ENCODE assay signal across 20 cellular contexts in genomic region chr6:124660185-124660584, GRCh38.
A peak's percentile ranks its signal among the peaks of the same experiment; 100 is the strongest.
DNase-seq lines count a peak whose midpoint lies in the region; ATAC-seq, FAIRE-seq and TF ChIP-seq lines count a peak whose summit lies in the region.
"Had no signal": no experiment of that assay in that cellular context is flagged by ENCODE, and none has a peak within 500 bp of the region (broad histone marks: within the 10 kb centered on the region; RNA-seq: fewer than 3 reads in every experiment).

No MANE protein-coding gene starts in this region.

- no peak overlapping the region for H3K56ac ChIP-seq in H1 (replicated peaks; ENCODE audit: insufficient read length, low read depth, low read length)

- no peak overlapping the region for H4K8ac ChIP-seq in H1 (ENCODE audit: extremely low read depth, insufficient read depth, low read length)

- CTCF ChIA-PET in A549 (lab: Yijun Ruan, JAX), result no interaction called here
- CTCF ChIA-PET in OCI-LY7 (lab: Charles Lee; ENCODE audit: unreplicated experiment), result no interaction called here
- CTCF ChIA-PET in H1 (lab: Charles Lee; ENCODE audit: partially characterized antibody), result interaction anchor here (0.9 to 1.2 kb wide), 5 partner anchors 10 to 98 kb away, joined by 3 to 4 read pairs (median 3); no protein-coding TSS in a partner anchor

- H3K4ac ChIP-seq in H1 (replicated peaks; ENCODE audit: insufficient read length, low read depth, low read length), result no peak overlapping the region

- no peak overlapping the region for H2BK15ac ChIP-seq in H1 (ENCODE audit: low read length)

- H3K9me3 ChIP-seq in A549 (no peaks in the 10 kb centered on the region), HUES64 (ENCODE audit: insufficient read depth, low read depth, low read length) (no peaks in the 10 kb centered on the region), OCI-LY7 (ENCODE audit: low read length) (no peaks in the 10 kb centered on the region; the same call in 1 of the 2 replicates), H1 (ENCODE audit: insufficient read depth in 2 of 2, low read depth in 1 of 2, low read length in 1 of 2) (no peaks in the 10 kb centered on the region)
- H3K9me3 ChIP-seq: BE2C, HAP-1 had no signal

- H3K27ac ChIP-seq in A549 (no peak overlapping the region), HUES64 (ENCODE audit: low read depth, low read length) (peak overlapping the region; percentile 90; the same call in 1 of the 2 replicates), OCI-LY7 (ENCODE audit: low read depth, low read length, poor library complexity, severe bottlenecking) (no peak overlapping the region), H1 (ENCODE audit: low read depth, low read length) (0 out of 2 replicates have a peak overlapping the region, but pooled peaks have one; percentile 26)

- H2AK5ac ChIP-seq in H1 (ENCODE audit: low read depth, low read length), result no peak overlapping the region

- 13% methylated on average over 2 of the region's 2 CpGs for WGBS in A549 (ENCODE audit: missing lambda C conversion rate)
- no CpG with 5 or more reads among the region's 2 CpGs for WGBS in HUES64
- 88% methylated on average over 2 of the region's 2 CpGs; no CpG with 5 or more reads in 1 of the 2 experiments for WGBS in H1 (ENCODE audit: extremely low coverage in 1 of 2, insufficient coverage in 1 of 2, insufficient read length in 1 of 2, insufficient replicate concordance in 2 of 2, low coverage in 1 of 2, low lambda C conversion rate in 2 of 2, missing lambda C conversion rate in 1 of 2), 2 experiments

- peak overlapping the region; percentile 65 for H3K23ac ChIP-seq in H1 (ENCODE audit: insufficient read length)

- H3K14ac ChIP-seq in H1 (ENCODE audit: insufficient read length), result no peak overlapping the region

- TF ChIP-seq CTCF in A549 (IDR thresholded peaks at IDR 0.05) (no peak), OCI-LY7 (conservative IDR thresholded peaks at IDR 0.05; ENCODE audit: low read length) (no peak), H1 (IDR thresholded peaks at IDR 0.05; ENCODE audit: control extremely low read depth in 1 of 3, insufficient read depth in 1 of 3, low read depth in 1 of 3, low read length in 3 of 3) (no peak)

- TF ChIP-seq EP300 in A549 (IDR thresholded peaks at IDR 0.05), result no peak
- TF ChIP-seq EP300 in H1 (IDR thresholded peaks at IDR 0.05; ENCODE audit: borderline replicate concordance in 1 of 2, low read depth in 2 of 2, low read length in 2 of 2), result no peak

- H2BK5ac ChIP-seq in H1 (ENCODE audit: low read depth, low read length), result no peak overlapping the region

- no peak overlapping the region for H3K9ac ChIP-seq in HUES64 (ENCODE audit: low read depth, low read length)
- no peak overlapping the region for H3K9ac ChIP-seq in H1 (replicated peaks in 1 of 4; ENCODE audit: extremely low read depth in 1 of 4, low read depth in 3 of 4, low read length in 3 of 4)

- H3K23me2 ChIP-seq in H1 (ENCODE audit: low read depth, low read length), result no peaks in the 10 kb centered on the region; the same call in 1 of the 2 replicates

- intact Hi-C loops in OCI-LY7 (cut with micrococcal nuclease; ENCODE audit: unreplicated experiment), result no loop called here

- ATAC-seq in A549, result no peak
- ATAC-seq: GM12878 had no signal

- H4K20me1 ChIP-seq in OCI-LY7 (ENCODE audit: insufficient read depth, low read length), result no peaks in the 10 kb centered on the region
- no peaks in the 10 kb centered on the region for H4K20me1 ChIP-seq in H1 (replicated peaks in 1 of 2; ENCODE audit: control insufficient read depth in 1 of 2, insufficient read depth in 2 of 2, low read length in 2 of 2)

- H3K79me2 ChIP-seq in OCI-LY7 (ENCODE audit: insufficient read depth, low read depth, low read length) (no peaks in the 10 kb centered on the region), H1 (ENCODE audit: control insufficient read depth in 1 of 2, insufficient read depth in 2 of 2, low read length in 2 of 2) (no peaks in the 10 kb centered on the region)

- H3K27me3 ChIP-seq in HUES64 (ENCODE audit: insufficient read depth, low read length), result no peaks in the 10 kb centered on the region
- H3K27me3 ChIP-seq in H1 (replicated peaks in 1 of 4; ENCODE audit: control insufficient read depth in 3 of 4, extremely low read depth in 1 of 4, insufficient read depth in 3 of 4, low read length in 3 of 4), result no peaks in the 10 kb centered on the region
- H3K27me3 ChIP-seq: BE2C had no signal

- FAIRE-seq in A549 (lab: Jason Lieb, UNC), result no peak
- FAIRE-seq in H1 (lab: Jason Lieb, UNC), result no peak
- FAIRE-seq: GM12878 had no signal

- H3K9me2 ChIP-seq in OCI-LY7 (ENCODE audit: insufficient read depth, low read length), result no peaks in the 10 kb centered on the region

- H2BK20ac ChIP-seq in H1 (ENCODE audit: low read length), result no peak overlapping the region

- H2BK12ac ChIP-seq in H1 (ENCODE audit: low read depth, low read length), result no peak overlapping the region

- H3K36me3 ChIP-seq in HUES64 (ENCODE audit: insufficient read depth, low read length), result no peaks in the 10 kb centered on the region
- H3K36me3 ChIP-seq in OCI-LY7 (ENCODE audit: insufficient read depth, low read length), result no peaks in the 10 kb centered on the region
- no peaks in the 10 kb centered on the region for H3K36me3 ChIP-seq in H1 (ENCODE audit: control insufficient read depth in 2 of 4, insufficient read depth in 4 of 4, low read length in 3 of 4)
- H3K36me3 ChIP-seq: BE2C, HAP-1 had no signal

- H3K4me3 ChIP-seq in A549, result no peak overlapping the region
- no peak overlapping the region for H3K4me3 ChIP-seq in HUES64 (ENCODE audit: low read length)
- no peak overlapping the region for H3K4me3 ChIP-seq in OCI-LY7 (ENCODE audit: low read depth, low read length, poor library complexity, severe bottlenecking)
- H3K4me3 ChIP-seq in H1 (ENCODE audit: extremely low read depth in 1 of 4, insufficient read depth in 2 of 4, low read depth in 3 of 4, low read length in 4 of 4), result no peak overlapping the region
- H3K4me3 ChIP-seq: GM12878, HAP-1 had no signal

- peak overlapping the region; percentile 58 for H4K5ac ChIP-seq in H1 (ENCODE audit: insufficient read length, low read depth, low read length)

- no peaks in the 10 kb centered on the region for H3K4me1 ChIP-seq in A549
- H3K4me1 ChIP-seq in HUES64 (ENCODE audit: insufficient read depth, low read length), result peaks cover 20% of the 10 kb centered on the region
- peaks cover 5% of the 10 kb centered on the region for H3K4me1 ChIP-seq in OCI-LY7 (ENCODE audit: insufficient read depth, low read length, poor library complexity, severe bottlenecking)
- H3K4me1 ChIP-seq in H1 (replicated peaks in 1 of 4; ENCODE audit: control insufficient read depth in 3 of 4, insufficient read depth in 4 of 4, low read length in 3 of 4), result peaks cover 4 to 11% (median 10%) of the 10 kb centered on the region in 4 experiments; a peak in 6 of 7 replicates
- H3K4me1 ChIP-seq: BE2C had no signal

- no peak for TF ChIP-seq RAD21 in A549 (conservative IDR thresholded peaks at IDR 0.05 in 1 of 2, IDR thresholded peaks at IDR 0.05 in 1 of 2)
- TF ChIP-seq RAD21 in H1 (IDR thresholded peaks at IDR 0.05 in 1 of 2, conservative IDR thresholded peaks at IDR 0.05 in 1 of 2; ENCODE audit: low read depth in 2 of 2, low read length in 2 of 2), result no peak

- no peak overlapping the region for H2BK120ac ChIP-seq in H1 (replicated peaks; ENCODE audit: low read depth, low read length)

- no peak for TF ChIP-seq POLR2A in A549 (IDR thresholded peaks at IDR 0.05; ENCODE audit: low read length)
- TF ChIP-seq POLR2A in H1 (IDR thresholded peaks at IDR 0.05; ENCODE audit: control extremely low read depth in 1 of 2, low read depth in 2 of 2, low read length in 2 of 2), result no peak

- H3K79me1 ChIP-seq in H1 (ENCODE audit: low read depth, low read length), result no peaks in the 10 kb centered on the region

- DNase-seq in A549 (ENCODE audit: low read depth in 1 of 2, low spot score in 1 of 2) (no peak), OCI-LY7 (ENCODE audit: low spot score) (no peak), H1 (ENCODE audit: low read depth in 1 of 2, low spot score in 2 of 2) (no peak), H4 (ENCODE audit: low spot score) (no peak), iPS-NIHi11 (ENCODE audit: low spot score) (no peak), NCI-H345 (lab: John Stamatoyannopoulos, UW) (no peak)
- DNase-seq: ACHN; BE2C; C1 segment of cervical spinal cord; CD4-positive, CD25-positive, alpha-beta regulatory T cell; CD8-positive, alpha-beta memory T cell; COR-L47; DMS 273 treated with DMSO at 0.1 percent for 48 hours; DMS53; DND-41; EL; GOT3 had no signal

- H2AFZ ChIP-seq in OCI-LY7 (ENCODE audit: low read length) (peak overlapping the region; percentile 49; the same call in 1 of the 2 replicates), H1 (ENCODE audit: low read length) (no peak overlapping the region)

- POLR2A ChIA-PET in A549 (lab: Yijun Ruan, JAX) (no interaction called here), OCI-LY7 (lab: Charles Lee) (interaction anchor here (1.2 to 2.4 kb wide), 2 partner anchors 10 to 11 kb away, joined by 4 to 14 read pairs; no protein-coding TSS in a partner anchor), H1 (lab: Charles Lee; ENCODE audit: partially characterized antibody) (no interaction called here)

- no TSS peak for BruUV-seq in OCI-LY7 (replicated peaks; lab: Mats Ljungman, UMichigan)

- no peak overlapping the region for H4K91ac ChIP-seq in H1 (replicated peaks; ENCODE audit: insufficient read length, low read length)

- H3K18ac ChIP-seq in H1 (ENCODE audit: extremely low read depth, low read length), result no peak overlapping the region

- H3K4me2 ChIP-seq in A549 (no peak overlapping the region), OCI-LY7 (ENCODE audit: low read length) (no peak overlapping the region), H1 (ENCODE audit: insufficient read depth in 1 of 2, low read depth in 2 of 2, low read length in 2 of 2) (peak overlapping the region in 1 of 2 experiments; percentile 84; a peak in 2 of 4 replicates)

TF ChIP-seq in A549, 52 proteins besides CTCF, POLR2A, EP300 and RAD21:
- TF ChIP-seq FOSB (CRISPR knock-in tag; IDR thresholded peaks at IDR 0.05) (no peak), MAFK (IDR thresholded peaks at IDR 0.05; ENCODE audit: partially characterized antibody) (peak; percentile 30)

TF ChIP-seq in H1, 55 proteins besides CTCF, POLR2A, EP300 and RAD21 (continues in another document):
- TF ChIP-seq SAP30 (IDR thresholded peaks at IDR 0.05; ENCODE audit: insufficient read depth, insufficient replicate concordance, low read length) (no peak), ASH2L (IDR thresholded peaks at IDR 0.05; ENCODE audit: low read length) (no peak), TBP (IDR thresholded peaks at IDR 0.05; ENCODE audit: low read depth, low read length) (no peak), E2F6 (IDR thresholded peaks at IDR 0.05) (no peak), POU5F1 (IDR thresholded peaks at IDR 0.05; ENCODE audit: low read depth, low read length) (no peak), CREB1 (IDR thresholded peaks at IDR 0.05) (no peak)

Comparison
In these comparisons a context has a peak if more than half of its experiments do, and no peak if none do; other contexts are left out.
1. H3K27ac ChIP-seq: peak in HUES64 (single experiment) and H1 (single experiment); none in A549 (0 of 2) and OCI-LY7 (single experiment).
2. Of the 18 proteins assayed by ChIP-seq in both H1 and A549: peak only in H1: none; only in A549: MAFK; in both: none; in neither: 17.